20 cellular contexts compared by ENCODE assay signal in genomic region chr1:38611661-38612211, GRCh38.
"Had no signal": no experiment of that assay in that cellular context is flagged by ENCODE, and none has a peak within 500 bp of the region (broad histone marks: within the 10 kb centered on the region; RNA-seq: fewer than 3 reads in every experiment).

No MANE protein-coding gene starts in this region.

- FAIRE-seq: pancreas had no signal

- H3K9me3 Mint-ChIP-seq: immature natural killer cell had no signal

- H3K4me1 ChIP-seq: esophagus squamous epithelium, lower lobe of right lung, pancreas, stomach, testis, upper lobe of left lung had no signal

- H3K4me1 Mint-ChIP-seq: activated B cell treated with CpG ODN at 0.5 μM for 24 hours; activated naive CD8-positive, alpha-beta T cell treated with anti-CD3 and anti-CD28 coated beads, Interleukin-2, amount 10 ng/mL, durations not matched to agents 7 days and 5 days; immature natural killer cell; T-helper 17 cell had no signal

- H3K27ac Mint-ChIP-seq: activated B cell treated with CpG ODN at 0.5 μM for 24 hours; activated CD8-positive, alpha-beta T cell treated with anti-CD3 and anti-CD28 coated beads, Interleukin-2, amount 10 ng/mL, durations not matched to agents 7 days and 5 days; activated naive CD8-positive, alpha-beta T cell treated with anti-CD3 and anti-CD28 coated beads, Interleukin-2, amount 10 ng/mL, durations not matched to agents 7 days and 5 days; immature natural killer cell; T-helper 17 cell had no signal

- DNase-seq: activated B cell treated with CpG ODN at 0.5 μM for 24 hours; activated CD4-positive, alpha-beta T cell treated with anti-CD3 and anti-CD28 coated beads for 48 hours; activated CD8-positive, alpha-beta memory T cell treated with anti-CD3 and anti-CD28 coated beads, Interleukin-2, amount 50 U/mL, for 4 hours; activated CD8-positive, alpha-beta T cell treated with anti-CD3 and anti-CD28 coated beads, Interleukin-2, amount 10 ng/mL, durations not matched to agents 7 days and 5 days; activated gamma-delta T cell treated with Interleukin-2 at 50 U/mL for 16 hours; activated naive CD8-positive, alpha-beta T cell treated with anti-CD3 and anti-CD28 coated beads, Interleukin-2, amount 10 ng/mL, durations not matched to agents 7 days and 5 days; brain microvascular endothelial cell; cortex of kidney; effector CD4-positive, alpha-beta T cell; esophagus squamous epithelium; immature natural killer cell; left cardiac atrium; lower lobe of right lung; pancreas; stimulated activated CD4-positive, alpha-beta T cell treated with anti-CD3 and anti-CD28 coated beads, Interleukin-1b, Interleukin-23, amount 100 ng/mL, for 48 hours; stomach; T-helper 17 cell; testis; upper lobe of left lung had no signal

- H3K4me3 Mint-ChIP-seq: activated B cell treated with CpG ODN at 0.5 μM for 24 hours; activated CD8-positive, alpha-beta T cell treated with anti-CD3 and anti-CD28 coated beads, Interleukin-2, amount 10 ng/mL, durations not matched to agents 7 days and 5 days; activated naive CD8-positive, alpha-beta T cell treated with anti-CD3 and anti-CD28 coated beads, Interleukin-2, amount 10 ng/mL, durations not matched to agents 7 days and 5 days; immature natural killer cell; neural crest cell; T-helper 17 cell had no signal

- H3K36me3 ChIP-seq: brain microvascular endothelial cell, esophagus squamous epithelium, lower lobe of right lung, pancreas, stomach, upper lobe of left lung had no signal

- H3K27ac ChIP-seq: brain microvascular endothelial cell, esophagus squamous epithelium, lower lobe of right lung, pancreas, stomach, testis, upper lobe of left lung had no signal

- H3K9me3 ChIP-seq: esophagus squamous epithelium, lower lobe of right lung, pancreas, stomach, testis, upper lobe of left lung had no signal

- H3K27me3 ChIP-seq: brain microvascular endothelial cell, testis, upper lobe of left lung had no signal

- H3K4me3 ChIP-seq: esophagus squamous epithelium, lower lobe of right lung, pancreas, stomach, testis, upper lobe of left lung had no signal

- H3K36me3 Mint-ChIP-seq: activated naive CD8-positive, alpha-beta T cell treated with anti-CD3 and anti-CD28 coated beads, Interleukin-2, amount 10 ng/mL, durations not matched to agents 7 days and 5 days; immature natural killer cell had no signal
